7 cellular contexts compared by ENCODE assay signal in genomic region chr4:1285790-1286553, GRCh38. TPM values are rescaled to one million over a fixed set of nuclear protein-coding genes. Genes with fewer than 3 reads are reported as not detected.
DNase-seq lines count a peak whose midpoint lies in the region; ATAC-seq and TF ChIP-seq lines count a peak whose summit lies in the region.

No MANE protein-coding gene starts in this region.

- TF ChIP-seq CTCF in GM10266 (IDR thresholded peaks at IDR 0.05; ENCODE audit: control insufficient read depth, insufficient read depth, low read depth, missing control alignments) (peak; percentile 25), neural crest cell (conservative IDR thresholded peaks at IDR 0.05) (no peak)

- peaks cover 8% of the 10 kb centered on the region for H3K9me3 Mint-ChIP-seq in neural crest cell

- peaks cover 4% of the 10 kb centered on the region for H3K36me3 Mint-ChIP-seq in neural crest cell (ENCODE audit: low read depth)

- DNase-seq in GM10266 (ENCODE audit: extremely low spot score) (peak; percentile 18), M059J (ENCODE audit: low read depth) (peak; percentile 18), neural crest cell (ENCODE audit: low read depth, low spot score) (no peak), HPDE6-E6E7 (ENCODE audit: extremely low spot score) (no peak)
- DNase-seq in activated naive CD4-positive, alpha-beta T cell treated with Interleukin-2 at 50 U/mL for 16 hours: peak; percentile 53

- no peaks in the 10 kb centered on the region for H3K27me3 Mint-ChIP-seq in neural crest cell (ENCODE audit: low read depth)

- peak overlapping the region; percentile 58 for H3K4me3 Mint-ChIP-seq in neural crest cell

- H3K4me1 Mint-ChIP-seq in neural crest cell: peaks cover 16% of the 10 kb centered on the region

- ATAC-seq in GM21423 (IDR thresholded peaks at IDR 0.05; ENCODE audit: unreplicated experiment): no peak
- ATAC-seq in HG02970 (IDR thresholded peaks at IDR 0.05; ENCODE audit: low FRiP score, unreplicated experiment): no peak

- no peak overlapping the region for H3K27ac Mint-ChIP-seq in neural crest cell (ENCODE audit: unreplicated experiment)

RNA-seq across cellular contexts. Expression of gene MAEA, which starts 3.7 kb away (rescaled TPM):
- 44.4 and 75.0 TPM in 2 replicates for total RNA-seq in M059J (2014; rRNA removed; shearing (Covaris generic))
- total RNA-seq in neural crest cell: 72.1 and 74.0 TPM in 2 replicates

RNA-seq across cellular contexts. Expression of gene CTBP1, which starts 37.0 kb away (rescaled TPM):
- total RNA-seq in M059J (2014; rRNA removed; shearing (Covaris generic)): 101 and 166 TPM in 2 replicates
- 218 and 219 TPM in 2 replicates for total RNA-seq in neural crest cell

Comparison
In these comparisons a context has a peak if more than half of its experiments do, and no peak if none do; other contexts are left out.
1. DNase-seq: peak in GM10266 (single experiment), M059J (single experiment) and activated naive CD4-positive, alpha-beta T cell treated with Interleukin-2 at 50 U/mL for 16 hours (single experiment); none in neural crest cell (single experiment) and HPDE6-E6E7 (single experiment).